1 cellular context compared by ENCODE assay signal in the genomic region with DNA sequence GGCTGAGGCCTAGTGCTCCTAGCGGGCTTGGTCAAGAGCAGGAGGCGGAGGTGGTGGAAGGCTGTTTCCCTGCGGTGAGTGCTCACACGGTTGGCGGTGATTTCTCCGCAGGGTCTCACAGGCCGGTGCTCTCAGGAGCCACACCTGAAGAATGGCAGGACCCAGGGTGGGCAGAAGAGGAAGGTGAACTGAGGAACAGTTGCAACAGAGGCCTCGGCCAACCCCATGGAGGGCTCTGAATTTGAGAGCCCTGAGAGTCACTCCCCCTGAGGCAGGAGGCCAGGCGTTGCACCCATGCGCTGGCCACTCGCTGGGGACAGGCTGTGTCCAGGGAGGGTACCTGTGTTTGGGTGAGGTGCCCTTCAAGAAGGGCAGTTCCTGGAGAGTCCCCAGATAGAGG.
TF ChIP-seq lines count a peak whose summit lies in the region.

No MANE protein-coding gene starts in this region.

TF ChIP-seq in SK-N-SH, 30 proteins besides CTCF, POLR2A, EP300 and RAD21 (continued from another document):
- TF ChIP-seq, protein P1, sequence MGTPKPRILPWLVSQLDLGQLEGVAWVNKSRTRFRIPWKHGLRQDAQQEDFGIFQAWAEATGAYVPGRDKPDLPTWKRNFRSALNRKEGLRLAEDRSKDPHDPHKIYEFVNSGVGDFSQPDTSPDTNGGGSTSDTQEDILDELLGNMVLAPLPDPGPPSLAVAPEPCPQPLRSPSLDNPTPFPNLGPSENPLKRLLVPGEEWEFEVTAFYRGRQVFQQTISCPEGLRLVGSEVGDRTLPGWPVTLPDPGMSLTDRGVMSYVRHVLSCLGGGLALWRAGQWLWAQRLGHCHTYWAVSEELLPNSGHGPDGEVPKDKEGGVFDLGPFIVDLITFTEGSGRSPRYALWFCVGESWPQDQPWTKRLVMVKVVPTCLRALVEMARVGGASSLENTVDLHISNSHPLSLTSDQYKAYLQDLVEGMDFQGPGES (IDR thresholded peaks at IDR 0.05; ENCODE audit: low read depth, low read length) = no peak
- TF ChIP-seq RCOR1 (IDR thresholded peaks at IDR 0.05; ENCODE audit: low read length) = no peak
TF ChIP-seq in SK-N-SH: peak in this region for 0.
